8 cellular contexts compared by ENCODE assay signal in the genomic region with DNA sequence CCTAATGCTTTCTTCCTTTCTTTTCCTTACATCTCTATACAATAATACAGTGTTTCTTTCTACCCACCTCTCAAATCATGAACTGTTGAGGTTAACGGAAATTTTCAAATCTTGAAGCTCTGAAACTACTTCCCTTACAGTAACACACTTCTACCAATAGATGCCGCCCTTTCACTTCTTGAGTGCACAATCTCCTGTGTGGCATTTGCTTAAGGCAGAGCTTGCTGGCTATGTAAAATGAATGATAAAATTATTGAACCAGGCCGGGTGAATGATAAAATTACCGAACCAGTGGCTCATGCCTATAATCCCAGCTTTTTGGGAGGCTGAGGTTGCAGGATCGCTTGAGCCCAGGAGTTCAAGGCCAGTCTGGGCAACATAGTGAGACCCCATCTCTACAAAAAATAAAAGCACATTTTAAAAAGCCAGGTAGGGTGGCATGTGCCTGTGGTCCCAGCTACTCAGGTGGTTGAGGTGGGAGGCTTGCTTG. TPM values are rescaled to one million over a fixed set of nuclear protein-coding genes. Genes with fewer than 3 reads are reported as not detected.
A peak's percentile ranks its signal among the peaks of the same experiment; 100 is the strongest.
DNase-seq lines count a peak whose midpoint lies in the region; ATAC-seq and TF ChIP-seq lines count a peak whose summit lies in the region.

No MANE protein-coding gene starts in this region.

- no peak overlapping the region for H3K27ac ChIP-seq in heart left ventricle

- TF ChIP-seq CTCF in heart left ventricle (IDR thresholded peaks at IDR 0.05) = peak; percentile 76 to 91 (median 83)

- H3K36me3 ChIP-seq in NT2/D1 (ENCODE audit: insufficient read depth, insufficient read length, low read length) (no peaks in the 10 kb centered on the region), heart left ventricle (peaks cover 0 to 18% (median 0%) of the 10 kb centered on the region in 9 donors)

- no peaks in the 10 kb centered on the region for H3K27me3 Mint-ChIP-seq in activated CD4-positive, alpha-beta T cell treated with anti-CD3 and anti-CD28 coated beads for 36 hours
- no peaks in the 10 kb centered on the region for H3K27me3 Mint-ChIP-seq in activated naive CD8-positive, alpha-beta T cell treated with anti-CD3 and anti-CD28 coated beads for 36 hours

- H3K4me3 Mint-ChIP-seq in activated CD4-positive, alpha-beta T cell treated with anti-CD3 and anti-CD28 coated beads for 36 hours = no peak overlapping the region
- no peak overlapping the region for H3K4me3 Mint-ChIP-seq in activated naive CD8-positive, alpha-beta T cell treated with anti-CD3 and anti-CD28 coated beads for 36 hours

- H3K27me3 ChIP-seq in NT2/D1 (ENCODE audit: insufficient read depth, insufficient read length) (no peaks in the 10 kb centered on the region), heart left ventricle (no peaks in the 10 kb centered on the region)

- CTCF ChIA-PET in activated CD4-positive, alpha-beta T cell treated with anti-CD3 and anti-CD28 coated beads for 36 hours (lab: Charles Lee) = interaction anchor here (0.6 to 9.7 kb wide), 46 partner anchors 8 to 359 kb away, joined by 3 to 136 read pairs (median 5); no protein-coding TSS in a partner anchor

- H3K9me3 Mint-ChIP-seq in activated CD4-positive, alpha-beta T cell treated with anti-CD3 and anti-CD28 coated beads for 36 hours (ENCODE audit: low read depth) = no peaks in the 10 kb centered on the region
- H3K9me3 Mint-ChIP-seq in activated naive CD8-positive, alpha-beta T cell treated with anti-CD3 and anti-CD28 coated beads for 36 hours = no peaks in the 10 kb centered on the region

- no peaks in the 10 kb centered on the region for H3K4me1 ChIP-seq in NT2/D1 (ENCODE audit: insufficient read depth, insufficient read length)
- H3K4me1 ChIP-seq in heart left ventricle = peaks cover 0 to 34% (median 0%) of the 10 kb centered on the region in 12 donors

- peaks cover 7% of the 10 kb centered on the region; the same call in 1 of the 2 replicates for H3K9me3 ChIP-seq in NT2/D1 (ENCODE audit: insufficient read depth, low read length)
- peaks cover 0 to 7% (median 0%) of the 10 kb centered on the region in 12 donors for H3K9me3 ChIP-seq in heart left ventricle

- no peak overlapping the region for H3K9ac ChIP-seq in NT2/D1 (ENCODE audit: insufficient read length, low read depth)

- intact Hi-C loops in activated CD4-positive, alpha-beta T cell treated with anti-CD3 and anti-CD28 coated beads for 36 hours (cut with DNase I, micrococcal nuclease) = loop anchor here (1.0 to 5.0 kb wide), 5 partner anchors 51 to 248 kb away; no protein-coding TSS in a partner anchor
- intact Hi-C loops in heart left ventricle (cut with DNase I) = loop anchor here in 9 of 10 donors (1.0 to 10.0 kb wide), 9 partner anchors 51 to 251 kb away; no protein-coding TSS in a partner anchor

- DNase-seq in activated CD4-positive, alpha-beta T cell treated with anti-CD3 and anti-CD28 coated beads for 36 hours = peak; percentile 52
- no peak for DNase-seq in activated CD4-positive, alpha-beta T cell treated with anti-CD3 and anti-CD28 coated beads for 1 hour
- DNase-seq in HT1080 (ENCODE audit: low read depth) (peak; percentile 72), NT2/D1 (ENCODE audit: low read depth, low spot score) (peak; percentile 27), heart left ventricle (peak in 1 of 5 donors; percentile 19), putamen (ENCODE audit: low spot score) (peak; percentile 79)
- no peak for DNase-seq in activated naive CD8-positive, alpha-beta T cell treated with anti-CD3 and anti-CD28 coated beads for 36 hours

- POLR2A ChIA-PET in activated CD4-positive, alpha-beta T cell treated with anti-CD3 and anti-CD28 coated beads for 36 hours (lab: Charles Lee) = interaction anchor here (0.6 to 1.1 kb wide), 2 partner anchors 10 to 52 kb away, joined by 3 to 7 read pairs; no protein-coding TSS in a partner anchor

- no peak for TF ChIP-seq POLR2A in heart left ventricle (IDR thresholded peaks at IDR 0.05)

- peak; percentile 86 for ATAC-seq in activated CD4-positive, alpha-beta T cell treated with anti-CD3 and anti-CD28 coated beads for 36 hours
- ATAC-seq in heart left ventricle (peak in 3 of 4 donors; percentile 64 to 83 (median 66)), HG02763 (IDR thresholded peaks at IDR 0.05; ENCODE audit: unreplicated experiment) (no peak)

- H3K36me3 Mint-ChIP-seq in activated CD4-positive, alpha-beta T cell treated with anti-CD3 and anti-CD28 coated beads for 36 hours (ENCODE audit: low read depth) = peaks cover 56% of the 10 kb centered on the region
- H3K36me3 Mint-ChIP-seq in activated naive CD8-positive, alpha-beta T cell treated with anti-CD3 and anti-CD28 coated beads for 36 hours = peaks cover 47% of the 10 kb centered on the region

- H3K4me3 ChIP-seq in NT2/D1 (ENCODE audit: insufficient read length, low read depth) (no peak overlapping the region), heart left ventricle (no peak overlapping the region)

- peak overlapping the region; percentile 93 for H3K27ac Mint-ChIP-seq in activated CD4-positive, alpha-beta T cell treated with anti-CD3 and anti-CD28 coated beads for 36 hours
- peak overlapping the region; percentile 78 for H3K27ac Mint-ChIP-seq in activated naive CD8-positive, alpha-beta T cell treated with anti-CD3 and anti-CD28 coated beads for 36 hours

- WGBS in heart left ventricle, 4 donors = 27 to 39% (median 36%) methylated on average over 5 of the region's 5 CpGs

- peaks cover 76% of the 10 kb centered on the region for H3K4me1 Mint-ChIP-seq in activated CD4-positive, alpha-beta T cell treated with anti-CD3 and anti-CD28 coated beads for 36 hours
- peaks cover 71% of the 10 kb centered on the region for H3K4me1 Mint-ChIP-seq in activated naive CD8-positive, alpha-beta T cell treated with anti-CD3 and anti-CD28 coated beads for 36 hours

RNA-seq across cellular contexts. Expression of gene KCNS1, which starts 56.8 kb away (rescaled TPM):
- total RNA-seq in activated CD4-positive, alpha-beta T cell treated with anti-CD3 and anti-CD28 coated beads for 36 hours = under 1 TPM; 0.66 to 0.79 TPM
- not detected in 2 replicates for total RNA-seq in HT1080 (2014; rRNA removed; shearing (Covaris generic))
- not detected in 2 replicates for polyA plus RNA-seq in HT1080 (2015; cell fraction: cytosol; rRNA removed)
- polyA plus RNA-seq in HT1080 (2015; cell fraction: nucleus; rRNA removed) = not detected in 2 replicates
- total RNA-seq in activated naive CD8-positive, alpha-beta T cell treated with anti-CD3 and anti-CD28 coated beads for 36 hours = under 1 TPM; 0.56 to 0.70 TPM
- total RNA-seq in heart left ventricle = under 1 TPM in 2 of 9 donors, not detected in 7; 0.07 to 0.38 TPM
- under 1 TPM in 1 of 2 donors, not detected in 1; 0.14 TPM for polyA plus RNA-seq in heart left ventricle

Comparison
In these comparisons a context has a peak if more than half of its experiments do, and no peak if none do; other contexts are left out.
1. DNase-seq: peak in activated CD4-positive, alpha-beta T cell treated with anti-CD3 and anti-CD28 coated beads for 36 hours (single experiment), HT1080 (single experiment), NT2/D1 (single experiment) and putamen (single experiment); none in activated CD4-positive, alpha-beta T cell treated with anti-CD3 and anti-CD28 coated beads for 1 hour (single experiment) and activated naive CD8-positive, alpha-beta T cell treated with anti-CD3 and anti-CD28 coated beads for 36 hours (single experiment).